In the genomic region with DNA sequence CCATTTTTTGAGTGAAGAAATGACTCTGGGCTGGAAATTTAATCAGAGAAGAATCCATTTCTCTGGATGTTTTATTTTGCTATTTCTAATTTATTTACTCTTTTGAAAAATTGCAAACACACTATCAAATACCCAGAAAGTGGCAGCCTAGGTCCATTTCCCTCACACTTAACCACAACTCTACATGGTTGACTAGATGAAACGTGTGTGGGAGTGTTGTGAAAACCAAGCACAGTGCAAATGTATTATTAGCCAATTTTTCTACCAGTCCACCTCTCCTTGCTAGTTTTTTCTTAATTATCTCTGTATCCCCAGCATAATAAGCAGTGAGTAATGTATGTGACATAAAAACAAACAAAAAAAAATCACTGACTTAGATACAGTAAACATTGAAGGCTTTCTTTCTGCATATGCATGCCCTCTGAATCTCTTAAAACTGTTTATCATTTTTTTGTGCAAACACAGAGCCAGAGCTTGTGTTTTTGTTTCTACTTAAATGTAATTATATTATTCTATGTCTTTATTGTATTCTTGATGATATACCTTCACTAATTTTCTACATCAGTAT, we compare ENCODE assay signal across 16 cellular contexts. TPM values are rescaled to one million over a fixed set of nuclear protein-coding genes. Genes with fewer than 3 reads are reported as not detected.
A peak's percentile ranks its signal among the peaks of the same experiment; 100 is the strongest.
DNase-seq lines count a peak whose midpoint lies in the region; ATAC-seq and TF ChIP-seq lines count a peak whose summit lies in the region.
"Had no signal": no experiment of that assay in that cellular context is flagged by ENCODE, and none has a peak within 500 bp of the region (broad histone marks: within the 10 kb centered on the region; RNA-seq: fewer than 3 reads in every experiment).

No MANE protein-coding gene starts in this region.

- no peak overlapping the region for H3K4me3 Mint-ChIP-seq in type B pancreatic cell
- H3K4me3 Mint-ChIP-seq: neural crest cell had no signal

- DNase-seq in GM12865 (ENCODE audit: low read depth) (peak; percentile 35), SIG-M5 treated with dmso at 0.1 percent for 504 hours (lab: John Stamatoyannopoulos, UW; ENCODE audit: unreplicated experiment) (no peak), anterior cingulate cortex (lab: John Stamatoyannopoulos, UW) (no peak), type B pancreatic cell (ENCODE audit: extremely low spot score, unreplicated experiment) (no peak)
- DNase-seq in activated effector memory CD4-positive, alpha-beta T cell treated with anti-CD3 and anti-CD28 coated beads, Interleukin-2, amount 50 U/mL, for 16 hours, result no peak
- DNase-seq: ACHN; activated CD4-positive, alpha-beta T cell treated with anti-CD3 and anti-CD28 coated beads, Interleukin-2, amount 50 U/mL, for 48 hours; OCI-M1; T-helper 2 cell; tibial artery had no signal

- ATAC-seq in GM19372 (IDR thresholded peaks at IDR 0.05; ENCODE audit: low read depth, unreplicated experiment) (peak; percentile 97), HG02642 (IDR thresholded peaks at IDR 0.05; ENCODE audit: poor library complexity, unreplicated experiment) (peak; percentile 75), HG03354 (IDR thresholded peaks at IDR 0.05; ENCODE audit: poor library complexity, severe bottlenecking, unreplicated experiment) (peak; percentile 65)

- no peaks in the 10 kb centered on the region for H3K36me3 Mint-ChIP-seq in type B pancreatic cell

- no peak overlapping the region for H3K27ac Mint-ChIP-seq in type B pancreatic cell

- no peaks in the 10 kb centered on the region for H3K4me1 Mint-ChIP-seq in type B pancreatic cell (ENCODE audit: unreplicated experiment)
- H3K4me1 Mint-ChIP-seq: neural crest cell had no signal

- peaks cover 10% of the 10 kb centered on the region for H3K9me3 Mint-ChIP-seq in type B pancreatic cell

- TF ChIP-seq CTCF in GM12865 (IDR thresholded peaks at IDR 0.05; ENCODE audit: insufficient read depth, low read depth, low read length, missing control alignments) (no peak), type B pancreatic cell (conservative IDR thresholded peaks at IDR 0.05) (no peak)

- H3K4me3 ChIP-seq in GM12865 (ENCODE audit: low read depth, low read length), result no peak overlapping the region
- H3K4me3 ChIP-seq: cardiac muscle cell, skin epidermis, tibial artery had no signal

- no peaks in the 10 kb centered on the region for H3K27me3 Mint-ChIP-seq in type B pancreatic cell

RNA-seq across cellular contexts. Expression of a gene that starts 30.9 kb away (rescaled TPM):
- total RNA-seq in type B pancreatic cell (ENCODE audit: low replicate concordance), result 3.4 and 3.9 TPM in 2 replicates
- total RNA-seq: neural crest cell had no signal
